10 cellular contexts compared by ENCODE assay signal in the genomic region with DNA sequence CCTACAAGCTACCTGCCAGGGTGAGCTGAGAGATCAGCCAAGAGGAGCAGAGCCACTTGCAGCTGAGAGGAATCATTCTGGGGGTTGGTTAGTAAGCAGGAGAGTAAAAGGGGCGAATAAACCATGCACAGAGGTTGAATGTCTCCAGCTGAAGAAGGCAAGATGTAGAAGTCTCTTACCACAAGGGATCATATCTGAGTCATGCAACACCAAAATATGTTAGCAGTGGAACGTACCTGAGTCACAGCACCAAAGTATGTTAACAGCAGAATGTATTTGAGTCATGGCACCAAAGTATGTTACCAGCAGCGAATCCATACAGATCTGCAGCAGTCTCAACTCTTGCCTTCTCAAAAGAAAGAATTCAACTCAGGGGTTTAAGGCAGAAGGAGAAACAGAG. TPM values are rescaled to one million over a fixed set of nuclear protein-coding genes. Genes with fewer than 3 reads are reported as not detected.
DNase-seq lines count a peak whose midpoint lies in the region; ATAC-seq, FAIRE-seq and TF ChIP-seq lines count a peak whose summit lies in the region.
"Had no signal": no experiment of that assay in that cellular context is flagged by ENCODE, and none has a peak within 500 bp of the region (broad histone marks: within the 10 kb centered on the region; RNA-seq: fewer than 3 reads in every experiment).

No MANE protein-coding gene starts in this region.

- H3K79me2 ChIP-seq in mammary epithelial cell (ENCODE audit: insufficient read depth, low read length) = no peaks in the 10 kb centered on the region

- WGBS in mammary epithelial cell (ENCODE audit: low coverage, missing lambda C conversion rate) = 11% methylated on average over 3 of the region's 3 CpGs

- in situ Hi-C loops in mammary epithelial cell (cut with MboI; ENCODE audit: low sequenced_read_pairs in 2 of 2) = no loop called here

- dilution Hi-C loops in mammary epithelial cell (cut with HindIII; ENCODE audit: low sequenced_read_pairs) = loop anchor here (5.0 kb wide), 1 partner anchor 88 kb away; no protein-coding TSS in a partner anchor

- peak in 1 of 2 donors; percentile 26 for DNase-seq in activated naive CD4-positive, alpha-beta T cell treated with anti-CD3 and anti-CD28 coated beads, Interleukin-2, amount 50 U/mL, for 72 hours (ENCODE audit: low spot score in 2 of 2)
- DNase-seq in activated naive CD4-positive, alpha-beta T cell treated with Interleukin-2 at 50 U/mL for 16 hours = no peak
- DNase-seq in mammary epithelial cell (peak; percentile 90), urothelium cell line (ENCODE audit: low spot score) (peak; percentile 24), T-cell (no peak), WTC11 (ENCODE audit: low spot score) (no peak), sciatic nerve (ENCODE audit: low spot score) (no peak)
- DNase-seq: activated effector memory CD4-positive, alpha-beta T cell treated with Interleukin-2 at 50 U/mL for 16 hours; immature natural killer cell had no signal

- H3K4me1 Mint-ChIP-seq in T-cell = no peaks in the 10 kb centered on the region
- H3K4me1 Mint-ChIP-seq in WTC11 = peaks cover 54% of the 10 kb centered on the region
- H3K4me1 Mint-ChIP-seq: immature natural killer cell had no signal

- no peak overlapping the region for H3K27ac Mint-ChIP-seq in activated naive CD4-positive, alpha-beta T cell treated with anti-CD3 and anti-CD28 coated beads, Interleukin-2, amount 50 U/mL, for 72 hours
- H3K27ac Mint-ChIP-seq in T-cell (no peak overlapping the region), WTC11 (no peak overlapping the region; the same call in 1 of the 2 replicates)
- H3K27ac Mint-ChIP-seq: immature natural killer cell had no signal

- H3K9me3 Mint-ChIP-seq in activated naive CD4-positive, alpha-beta T cell treated with anti-CD3 and anti-CD28 coated beads, Interleukin-2, amount 50 U/mL, for 72 hours = peaks cover 28 to 29% of the 10 kb centered on the region in 2 donors
- peaks cover 7 to 27% (median 12%) of the 10 kb centered on the region in 3 donors for H3K9me3 Mint-ChIP-seq in T-cell
- peaks cover 8% of the 10 kb centered on the region; the same call in 1 of the 2 replicates for H3K9me3 Mint-ChIP-seq in WTC11

- H3K4me3 ChIP-seq in mammary epithelial cell (replicated peaks in 1 of 3; ENCODE audit: insufficient read depth in 1 of 3, low read depth in 2 of 3, low read length in 3 of 3) = no peak overlapping the region

- TF ChIP-seq CTCF in mammary epithelial cell (conservative IDR thresholded peaks at IDR 0.05 in 1 of 2, IDR thresholded peaks at IDR 0.05 in 1 of 2; ENCODE audit: extremely low read depth in 1 of 2, insufficient read depth in 1 of 2, low read depth in 1 of 2, low read length in 2 of 2) (no peak), WTC11 (IDR thresholded peaks at IDR 0.05) (no peak)

- POLR2A ChIA-PET in T-cell (lab: Charles Lee) (no interaction called here), WTC11 (lab: Charles Lee) (no interaction called here)

- no TSS peak for BruUV-seq in mammary epithelial cell (replicated peaks; lab: Mats Ljungman, UMichigan)

- peaks cover 18% of the 10 kb centered on the region for H3K4me1 ChIP-seq in mammary epithelial cell (ENCODE audit: insufficient read depth, low read length)

- no peak overlapping the region for H3K4me3 Mint-ChIP-seq in T-cell
- H3K4me3 Mint-ChIP-seq in WTC11 = no peak overlapping the region
- H3K4me3 Mint-ChIP-seq: immature natural killer cell had no signal

- no peaks in the 10 kb centered on the region for H3K27me3 ChIP-seq in mammary epithelial cell (ENCODE audit: insufficient read depth, low read length)

- H3K9me3 ChIP-seq in mammary epithelial cell (replicated peaks; ENCODE audit: insufficient read depth, low read length) = no peaks in the 10 kb centered on the region

- no peak overlapping the region for H2AFZ ChIP-seq in mammary epithelial cell (ENCODE audit: low read depth, low read length)

- peaks cover 16 to 27% of the 10 kb centered on the region in 2 donors for H3K36me3 Mint-ChIP-seq in activated naive CD4-positive, alpha-beta T cell treated with anti-CD3 and anti-CD28 coated beads, Interleukin-2, amount 50 U/mL, for 72 hours
- H3K36me3 Mint-ChIP-seq in T-cell (no peaks in the 10 kb centered on the region), WTC11 (peaks cover 75% of the 10 kb centered on the region)

- H3K27ac ChIP-seq in mammary epithelial cell (ENCODE audit: insufficient read depth, low read depth, low read length) = no peak overlapping the region

- intact Hi-C loops in mammary epithelial cell (cut with micrococcal nuclease) (loop anchor here (2.0 kb wide), 1 partner anchor 23 kb away; no protein-coding TSS in a partner anchor), sciatic nerve (cut with DNase I) (no loop called here)

- no peak overlapping the region for H3K9ac ChIP-seq in mammary epithelial cell (ENCODE audit: insufficient read depth, low read length)

- no peaks in the 10 kb centered on the region for H3K36me3 ChIP-seq in mammary epithelial cell (ENCODE audit: insufficient read depth, low read length)

- CTCF ChIA-PET in mammary epithelial cell (lab: Charles Lee; ENCODE audit: low non-redundant PET) (no interaction called here), T-cell (lab: Charles Lee) (no interaction called here), WTC11 (lab: Charles Lee) (no interaction called here)

- H3K27me3 Mint-ChIP-seq in T-cell (peaks cover 3 to 4% of the 10 kb centered on the region in 2 donors), WTC11 (ENCODE audit: low read depth) (no peaks in the 10 kb centered on the region)

- H3K4me2 ChIP-seq in mammary epithelial cell (ENCODE audit: insufficient read depth, low read depth, low read length) = peak overlapping the region; percentile 42

- no peaks in the 10 kb centered on the region for H4K20me1 ChIP-seq in mammary epithelial cell (ENCODE audit: insufficient read depth, low read length)

- ATAC-seq in activated naive CD4-positive, alpha-beta T cell treated with anti-CD3 and anti-CD28 coated beads, Interleukin-2, amount 50 U/mL, for 72 hours = peak; percentile 97 to 100
- peak; percentile 87 for ATAC-seq in HG03354 (IDR thresholded peaks at IDR 0.05; ENCODE audit: poor library complexity, severe bottlenecking, unreplicated experiment)
- no peak for ATAC-seq in T-cell (replicated peaks in 1 of 4)
- ATAC-seq in WTC11 = no peak
- no peak for ATAC-seq in sciatic nerve

- peak; percentile 35 for FAIRE-seq in urothelium cell line (lab: Jason Lieb, UNC)

TF ChIP-seq in WTC11, 78 proteins besides CTCF, POLR2A, EP300 and RAD21 (continues in another document):
- TF ChIP-seq, protein P1, sequence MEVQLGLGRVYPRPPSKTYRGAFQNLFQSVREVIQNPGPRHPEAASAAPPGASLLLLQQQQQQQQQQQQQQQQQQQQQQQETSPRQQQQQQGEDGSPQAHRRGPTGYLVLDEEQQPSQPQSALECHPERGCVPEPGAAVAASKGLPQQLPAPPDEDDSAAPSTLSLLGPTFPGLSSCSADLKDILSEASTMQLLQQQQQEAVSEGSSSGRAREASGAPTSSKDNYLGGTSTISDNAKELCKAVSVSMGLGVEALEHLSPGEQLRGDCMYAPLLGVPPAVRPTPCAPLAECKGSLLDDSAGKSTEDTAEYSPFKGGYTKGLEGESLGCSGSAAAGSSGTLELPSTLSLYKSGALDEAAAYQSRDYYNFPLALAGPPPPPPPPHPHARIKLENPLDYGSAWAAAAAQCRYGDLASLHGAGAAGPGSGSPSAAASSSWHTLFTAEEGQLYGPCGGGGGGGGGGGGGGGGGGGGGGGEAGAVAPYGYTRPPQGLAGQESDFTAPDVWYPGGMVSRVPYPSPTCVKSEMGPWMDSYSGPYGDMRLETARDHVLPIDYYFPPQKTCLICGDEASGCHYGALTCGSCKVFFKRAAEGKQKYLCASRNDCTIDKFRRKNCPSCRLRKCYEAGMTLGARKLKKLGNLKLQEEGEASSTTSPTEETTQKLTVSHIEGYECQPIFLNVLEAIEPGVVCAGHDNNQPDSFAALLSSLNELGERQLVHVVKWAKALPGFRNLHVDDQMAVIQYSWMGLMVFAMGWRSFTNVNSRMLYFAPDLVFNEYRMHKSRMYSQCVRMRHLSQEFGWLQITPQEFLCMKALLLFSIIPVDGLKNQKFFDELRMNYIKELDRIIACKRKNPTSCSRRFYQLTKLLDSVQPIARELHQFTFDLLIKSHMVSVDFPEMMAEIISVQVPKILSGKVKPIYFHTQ (CRISPR knock-in tag; IDR thresholded peaks at IDR 0.05) = no peak
- TF ChIP-seq, protein P2, sequence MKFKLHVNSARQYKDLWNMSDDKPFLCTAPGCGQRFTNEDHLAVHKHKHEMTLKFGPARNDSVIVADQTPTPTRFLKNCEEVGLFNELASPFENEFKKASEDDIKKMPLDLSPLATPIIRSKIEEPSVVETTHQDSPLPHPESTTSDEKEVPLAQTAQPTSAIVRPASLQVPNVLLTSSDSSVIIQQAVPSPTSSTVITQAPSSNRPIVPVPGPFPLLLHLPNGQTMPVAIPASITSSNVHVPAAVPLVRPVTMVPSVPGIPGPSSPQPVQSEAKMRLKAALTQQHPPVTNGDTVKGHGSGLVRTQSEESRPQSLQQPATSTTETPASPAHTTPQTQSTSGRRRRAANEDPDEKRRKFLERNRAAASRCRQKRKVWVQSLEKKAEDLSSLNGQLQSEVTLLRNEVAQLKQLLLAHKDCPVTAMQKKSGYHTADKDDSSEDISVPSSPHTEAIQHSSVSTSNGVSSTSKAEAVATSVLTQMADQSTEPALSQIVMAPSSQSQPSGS (CRISPR knock-in tag; IDR thresholded peaks at IDR 0.05; ENCODE audit: borderline replicate concordance, low read depth) = no peak

RNA-seq across cellular contexts. Expression of a gene that starts 29.9 kb away (rescaled TPM):
- total RNA-seq in activated naive CD4-positive, alpha-beta T cell treated with anti-CD3 and anti-CD28 coated beads, Interleukin-2, amount 50 U/mL, for 72 hours = not detected
- not detected for total RNA-seq in mammary epithelial cell
- not detected for polyA plus RNA-seq in mammary epithelial cell
- polyA minus RNA-seq in mammary epithelial cell = not detected
- total RNA-seq in T-cell = not detected
- total RNA-seq in WTC11 (2021) = 7.8 to 15.4 TPM (median 8.6 TPM) in 3 replicates
- not detected for total RNA-seq in sciatic nerve
- polyA plus RNA-seq: immature natural killer cell had no signal

Comparison
In these comparisons a context has a peak if more than half of its experiments do, and no peak if none do; other contexts are left out.
1. ATAC-seq: peak in activated naive CD4-positive, alpha-beta T cell treated with anti-CD3 and anti-CD28 coated beads, Interleukin-2, amount 50 U/mL, for 72 hours (2 of 2) and HG03354 (single experiment); none in T-cell (0 of 4), WTC11 (single experiment) and sciatic nerve (single experiment).
2. DNase-seq: peak in mammary epithelial cell (single experiment) and urothelium cell line (single experiment); none in activated naive CD4-positive, alpha-beta T cell treated with Interleukin-2 at 50 U/mL for 16 hours (single experiment), T-cell (0 of 34), WTC11 (single experiment) and sciatic nerve (single experiment).